8 cellular contexts compared by ENCODE assay signal in genomic region chr10:21989453-21990154, GRCh38. TPM values are rescaled to one million over a fixed set of nuclear protein-coding genes. Genes with fewer than 3 reads are reported as not detected.
DNase-seq lines count a peak whose midpoint lies in the region; ATAC-seq and TF ChIP-seq lines count a peak whose summit lies in the region.

No MANE protein-coding gene starts in this region.

- no peaks in the 10 kb centered on the region for H3K9me3 ChIP-seq in prostate gland

- ATAC-seq in GM19397 (IDR thresholded peaks at IDR 0.05; ENCODE audit: unreplicated experiment) (peak; percentile 96), HG03354 (IDR thresholded peaks at IDR 0.05; ENCODE audit: poor library complexity, severe bottlenecking, unreplicated experiment) (peak; percentile 91), Right ventricle myocardium superior (ENCODE audit: poor library complexity) (peak; percentile 90)

- intact Hi-C loops in Right ventricle myocardium superior (cut with DNase I) = loop anchor here (5.0 kb wide), 1 partner anchor 998 kb away; no protein-coding TSS in a partner anchor
- intact Hi-C loops in prostate gland (cut with DNase I) = no loop called here

- no peaks in the 10 kb centered on the region for H3K4me1 ChIP-seq in prostate gland (replicated peaks)

- no peaks in the 10 kb centered on the region for H3K27me3 ChIP-seq in prostate gland (replicated peaks; ENCODE audit: insufficient read depth)

- DNase-seq in DMS79 (lab: John Stamatoyannopoulos, UW) (peak; percentile 24), NCI-H526 (lab: John Stamatoyannopoulos, UW) (peak; percentile 33 to 74), Right ventricle myocardium superior (peak; percentile 61), prostate gland (ENCODE audit: low spot score) (peak; percentile 30), NCI-H1048 (lab: John Stamatoyannopoulos, UW) (no peak)
- DNase-seq in activated naive CD4-positive, alpha-beta T cell treated with Interleukin-2 at 50 U/mL for 16 hours = peak; percentile 20

- no peaks in the 10 kb centered on the region for H3K36me3 ChIP-seq in prostate gland

- no peak overlapping the region for H3K27ac ChIP-seq in prostate gland

- WGBS in prostate gland = 50% methylated on average over 5 of the region's 5 CpGs

- TF ChIP-seq CTCF in prostate gland (IDR thresholded peaks at IDR 0.05) = peak in 2 of 4 experiments; percentile 43 to 46

- no peak for TF ChIP-seq POLR2A in prostate gland (IDR thresholded peaks at IDR 0.05)

- no peak overlapping the region for H3K4me3 ChIP-seq in prostate gland

RNA-seq across cellular contexts. Expression of gene DNAJC1, which starts 13.9 kb away (rescaled TPM):
- total RNA-seq in Right ventricle myocardium superior = 10.9 TPM
- total RNA-seq in prostate gland = 10 to 100 TPM; 62.8 to 89.3 TPM
